In the genomic region with DNA sequence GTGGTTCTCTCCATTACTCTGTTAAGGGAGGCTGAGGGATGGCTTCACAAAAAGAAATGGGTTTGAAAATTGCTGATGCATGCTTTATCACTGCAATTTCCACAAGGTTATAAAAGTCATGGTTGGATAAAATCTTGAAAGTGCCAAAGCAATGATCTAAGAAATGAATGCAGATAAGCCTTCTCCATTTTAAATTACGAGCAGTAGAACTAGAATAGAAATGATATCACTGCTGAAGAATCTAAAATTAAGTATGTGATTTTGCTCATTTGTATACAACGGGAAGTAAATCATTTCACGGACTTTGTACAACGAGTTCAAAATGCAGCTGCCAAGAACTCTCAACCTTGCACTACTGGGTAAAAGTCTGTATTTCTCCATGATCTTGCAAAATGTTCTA, we compare ENCODE assay signal across 16 cellular contexts.
DNase-seq lines count a peak whose midpoint lies in the region; ATAC-seq, FAIRE-seq and TF ChIP-seq lines count a peak whose summit lies in the region.
"Had no signal": no experiment of that assay in that cellular context is flagged by ENCODE, and none has a peak within 500 bp of the region (broad histone marks: within the 10 kb centered on the region; RNA-seq: fewer than 3 reads in every experiment).

No MANE protein-coding gene starts in this region.

- H3K27ac ChIP-seq in HepG2 (ENCODE audit: extremely low read length, insufficient read depth, low read length) (no peak overlapping the region), right lobe of liver (no peak overlapping the region), astrocyte (ENCODE audit: low read depth, low read length) (no peak overlapping the region), thoracic aorta (peak overlapping the region; percentile 46 to 52), coronary artery (no peak overlapping the region)
- H3K27ac ChIP-seq: 22Rv1; BLaER1 treated with 17β-estradiol and CSF1 and Interleukin-3, amounts not matched to agents 10 nM and 100 nM; SJSA1 had no signal

- H3K27ac Mint-ChIP-seq in astrocyte (ENCODE audit: unreplicated experiment), result no peak overlapping the region
- no peak overlapping the region for H3K27ac Mint-ChIP-seq in glutamatergic neuron (ENCODE audit: unreplicated experiment)
- H3K27ac Mint-ChIP-seq: CD8-positive, alpha-beta memory T cell; IgD-negative memory B cell had no signal

- H3K9ac ChIP-seq in HepG2 (ENCODE audit: insufficient read depth, low read depth, low read length) (no peak overlapping the region), astrocyte (ENCODE audit: low read length) (no peak overlapping the region)
- H3K9ac ChIP-seq: BLaER1 treated with 17β-estradiol and CSF1 and Interleukin-3, amounts not matched to agents 10 nM and 100 nM had no signal

- no TSS peak for BruUV-seq in HepG2 (replicated peaks; lab: Mats Ljungman, UMichigan)

- H3K36me3 ChIP-seq in HepG2 (replicated peaks in 1 of 2; ENCODE audit: control insufficient read depth in 1 of 2, insufficient read depth in 2 of 2, low read length in 2 of 2) (no peaks in the 10 kb centered on the region), right lobe of liver (no peaks in the 10 kb centered on the region), astrocyte (ENCODE audit: insufficient read depth, low read length) (no peaks in the 10 kb centered on the region), thoracic aorta (no peaks in the 10 kb centered on the region)
- H3K36me3 ChIP-seq: BLaER1 treated with 17β-estradiol and CSF1 and Interleukin-3, amounts not matched to agents 10 nM and 100 nM; SJSA1 had no signal

- in situ Hi-C loops in HepG2 (cut with HindIII; ENCODE audit: extremely low pct_ligation_motif_present, low pct_unique_long_range_greater_than_20kb), result no loop called here

- H3K27me3 Mint-ChIP-seq in astrocyte (ENCODE audit: low read depth, unreplicated experiment), result no peaks in the 10 kb centered on the region
- no peaks in the 10 kb centered on the region for H3K27me3 Mint-ChIP-seq in glutamatergic neuron (ENCODE audit: unreplicated experiment)
- H3K27me3 Mint-ChIP-seq: CD8-positive, alpha-beta memory T cell; IgD-negative memory B cell had no signal

- WGBS in HepG2 (ENCODE audit: low lambda C conversion rate), result 35% methylated on average over 4 of the region's 4 CpGs
- 70% methylated on average over 4 of the region's 4 CpGs for WGBS in right lobe of liver (ENCODE audit: insufficient coverage, low coverage, low lambda C conversion rate, missing lambda C conversion rate)

- H3K9me3 Mint-ChIP-seq in astrocyte (ENCODE audit: unreplicated experiment), result no peaks in the 10 kb centered on the region
- no peaks in the 10 kb centered on the region for H3K9me3 Mint-ChIP-seq in glutamatergic neuron (ENCODE audit: unreplicated experiment)

- H3K4me2 ChIP-seq in HepG2 (ENCODE audit: low read depth, low read length), result no peak overlapping the region
- no peak overlapping the region for H3K4me2 ChIP-seq in astrocyte (ENCODE audit: low read length)
- H3K4me2 ChIP-seq: BLaER1 treated with 17β-estradiol and CSF1 and Interleukin-3, amounts not matched to agents 10 nM and 100 nM had no signal

- H2AFZ ChIP-seq in HepG2 (ENCODE audit: low read length) (no peak overlapping the region), astrocyte (ENCODE audit: low read depth, low read length) (no peak overlapping the region)

- peaks cover 14% of the 10 kb centered on the region for H3K4me1 Mint-ChIP-seq in astrocyte (ENCODE audit: low read depth, unreplicated experiment)
- no peaks in the 10 kb centered on the region for H3K4me1 Mint-ChIP-seq in glutamatergic neuron (ENCODE audit: low read depth, unreplicated experiment)
- H3K4me1 Mint-ChIP-seq: CD8-positive, alpha-beta memory T cell; IgD-negative memory B cell had no signal

- TF ChIP-seq POLR2A in HepG2 (IDR thresholded peaks at IDR 0.05; ENCODE audit: insufficient read depth in 1 of 2, low read depth in 2 of 2, low read length in 2 of 2), result no peak
- no peak for TF ChIP-seq POLR2A in right lobe of liver (IDR thresholded peaks at IDR 0.05)

- POLR2A ChIA-PET in HepG2 (lab: Yijun Ruan, JAX), result no interaction called here

- CTCF ChIA-PET in HepG2 (lab: Yijun Ruan, JAX; ENCODE audit: low intra/inter-chr PET ratio, low total read pairs), result no interaction called here

- TF ChIP-seq EP300 in HepG2 (IDR thresholded peaks at IDR 0.05; ENCODE audit: low read depth in 2 of 2, low read length in 2 of 2) (no peak), HepG2 (CRISPR knock-in tag; IDR thresholded peaks at IDR 0.05; ENCODE audit: borderline replicate concordance) (no peak)

- H3K27me3 ChIP-seq in HepG2 (ENCODE audit: control insufficient read depth in 1 of 2, insufficient read depth in 2 of 2, low read length in 2 of 2) (no peaks in the 10 kb centered on the region; a peak in 1 of 5 replicates), right lobe of liver (no peaks in the 10 kb centered on the region), astrocyte (ENCODE audit: insufficient read depth, low read length) (no peaks in the 10 kb centered on the region), thoracic aorta (replicated peaks; ENCODE audit: insufficient read depth) (no peaks in the 10 kb centered on the region)
- H3K27me3 ChIP-seq: BLaER1 treated with 17β-estradiol and CSF1 and Interleukin-3, amounts not matched to agents 10 nM and 100 nM; SJSA1 had no signal

- intact Hi-C loops in HepG2 (cut with micrococcal nuclease; ENCODE audit: unreplicated experiment), result no loop called here
- intact Hi-C loops in right lobe of liver (cut with DNase I), result no loop called here

- TF ChIP-seq CTCF in HepG2 (CRISPR knock-in tag; IDR thresholded peaks at IDR 0.05) (no peak), right lobe of liver (IDR thresholded peaks at IDR 0.05) (no peak), astrocyte (IDR thresholded peaks at IDR 0.05; ENCODE audit: insufficient read depth, low read depth, low read length) (no peak), thoracic aorta (IDR thresholded peaks at IDR 0.05) (no peak), glutamatergic neuron (IDR thresholded peaks at IDR 0.05; ENCODE audit: partially characterized antibody, unreplicated experiment) (no peak), coronary artery (IDR thresholded peaks at IDR 0.05) (no peak)

- no peaks in the 10 kb centered on the region for H3K4me1 ChIP-seq in HepG2 (ENCODE audit: insufficient read depth, low read length)
- H3K4me1 ChIP-seq in right lobe of liver, result no peaks in the 10 kb centered on the region
- peaks cover 5% of the 10 kb centered on the region for H3K4me1 ChIP-seq in astrocyte (ENCODE audit: insufficient read depth, low read length)
- H3K4me1 ChIP-seq in thoracic aorta (ENCODE audit: control insufficient read depth in 1 of 2, low read depth in 2 of 2), result peaks cover 0 to 18% of the 10 kb centered on the region in 2 donors
- H3K4me1 ChIP-seq: BLaER1 treated with 17β-estradiol and CSF1 and Interleukin-3, amounts not matched to agents 10 nM and 100 nM had no signal

- H3K4me3 ChIP-seq in HepG2 (replicated peaks in 1 of 3; ENCODE audit: insufficient read depth in 1 of 3, low read depth in 2 of 3, low read length in 3 of 3), result no peak overlapping the region
- no peak overlapping the region for H3K4me3 ChIP-seq in right lobe of liver
- H3K4me3 ChIP-seq in astrocyte (ENCODE audit: insufficient read depth, low read depth, low read length), result no peak overlapping the region
- H3K4me3 ChIP-seq in thoracic aorta, result no peak overlapping the region
- no peak overlapping the region for H3K4me3 ChIP-seq in coronary artery
- H3K4me3 ChIP-seq: BLaER1 treated with 17β-estradiol and CSF1 and Interleukin-3, amounts not matched to agents 10 nM and 100 nM; SJSA1 had no signal

- DNase-seq in HepG2 (ENCODE audit: low spot score) (no peak), right lobe of liver (no peak), astrocyte (ENCODE audit: low read depth) (peak; percentile 16), kidney glomerular epithelial cell (lab: John Stamatoyannopoulos, UW) (peak; percentile 31), thoracic aorta (ENCODE audit: low spot score) (no peak), glutamatergic neuron (no peak), coronary artery (ENCODE audit: low spot score) (no peak)
- DNase-seq: CD8-positive, alpha-beta memory T cell; NCI-H187 treated with DMSO at 0.1 percent for 48 hours; NCI-H69 had no signal

- TF ChIP-seq RAD21 in HepG2 (CRISPR knock-in tag; IDR thresholded peaks at IDR 0.05), result no peak

- FAIRE-seq in HepG2 (lab: Jason Lieb, UNC) (no peak), astrocyte (lab: Jason Lieb, UNC) (no peak)
- FAIRE-seq: H1 had no signal

- H3K9me3 ChIP-seq in HepG2 (ENCODE audit: low read length) (no peaks in the 10 kb centered on the region), right lobe of liver (no peaks in the 10 kb centered on the region), astrocyte (ENCODE audit: insufficient read depth, low read depth, low read length) (no peaks in the 10 kb centered on the region), thoracic aorta (peaks cover 6% of the 10 kb centered on the region)
- H3K9me3 ChIP-seq: SJSA1 had no signal

- H3K36me3 Mint-ChIP-seq in astrocyte (ENCODE audit: low read depth, unreplicated experiment) (no peaks in the 10 kb centered on the region), glutamatergic neuron (ENCODE audit: unreplicated experiment) (peaks cover 7% of the 10 kb centered on the region)
- H3K36me3 Mint-ChIP-seq: CD8-positive, alpha-beta memory T cell; IgD-negative memory B cell had no signal

- no peaks in the 10 kb centered on the region for H3K79me2 ChIP-seq in HepG2 (ENCODE audit: insufficient read depth, low read length)
- H3K79me2 ChIP-seq in astrocyte (ENCODE audit: insufficient read depth, low read length), result no peaks in the 10 kb centered on the region

- no peaks in the 10 kb centered on the region for H4K20me1 ChIP-seq in HepG2 (ENCODE audit: insufficient read depth, low read length)
- no peaks in the 10 kb centered on the region for H4K20me1 ChIP-seq in astrocyte (ENCODE audit: insufficient read depth, low read length)
- H4K20me1 ChIP-seq: BLaER1 treated with 17β-estradiol and CSF1 and Interleukin-3, amounts not matched to agents 10 nM and 100 nM had no signal

- no peak overlapping the region for H3K4me3 Mint-ChIP-seq in astrocyte (ENCODE audit: unreplicated experiment)
- no peak overlapping the region for H3K4me3 Mint-ChIP-seq in glutamatergic neuron (ENCODE audit: unreplicated experiment)
- H3K4me3 Mint-ChIP-seq: CD8-positive, alpha-beta memory T cell; IgD-negative memory B cell had no signal

- ATAC-seq in HepG2, result no peak
- ATAC-seq in right lobe of liver, result no peak
- peak; percentile 63 for ATAC-seq in thoracic aorta (ENCODE audit: insufficient number of reproducible peaks, low FRiP score, low read depth)
- no peak for ATAC-seq in GM21723 (IDR thresholded peaks at IDR 0.05; ENCODE audit: unreplicated experiment)

TF ChIP-seq in HepG2, 621 proteins besides CTCF, POLR2A, EP300 and RAD21:
- TF ChIP-seq MBD4 (IDR thresholded peaks at IDR 0.05; ENCODE audit: borderline replicate concordance, low read length), result no peak
- TF ChIP-seq MAFK (conservative IDR thresholded peaks at IDR 0.05 in 1 of 2, IDR thresholded peaks at IDR 0.05 in 1 of 2; ENCODE audit: low read length in 2 of 2), result peak; percentile 11 to 71; a peak in 2 of 4 replicates
- TF ChIP-seq MAFF (IDR thresholded peaks at IDR 0.05; ENCODE audit: low read depth, low read length), result peak; percentile 50

Comparison
In these comparisons a context has a peak if more than half of its experiments do, and no peak if none do; other contexts are left out.
1. DNase-seq: peak in astrocyte (single experiment) and kidney glomerular epithelial cell (single experiment); none in HepG2 (single experiment), right lobe of liver (0 of 3), thoracic aorta (single experiment), glutamatergic neuron (single experiment) and coronary artery (single experiment).
2. H3K27ac ChIP-seq: peak in thoracic aorta (2 of 2); none in HepG2 (single experiment), right lobe of liver (0 of 3), astrocyte (single experiment) and coronary artery (0 of 2).